Comparison of ENCODE assay signal across 12 cellular contexts in genomic region chr17:14886200-14886739, GRCh38.
DNase-seq lines count a peak whose midpoint lies in the region; ATAC-seq, FAIRE-seq and TF ChIP-seq lines count a peak whose summit lies in the region.
"Had no signal": no experiment of that assay in that cellular context is flagged by ENCODE, and none has a peak within 500 bp of the region (broad histone marks: within the 10 kb centered on the region; RNA-seq: fewer than 3 reads in every experiment).

No MANE protein-coding gene starts in this region.

- FAIRE-seq in HTR-8/SVneo (lab: Jason Lieb, UNC) = peak; percentile 78
- FAIRE-seq in GM12892 (lab: Jason Lieb, UNC) = no peak

- TF ChIP-seq POLR2A in GM12892 (IDR thresholded peaks at IDR 0.05; ENCODE audit: low read depth, low read length) = no peak

- no peak overlapping the region for H3K27ac ChIP-seq in C4-2B
- H3K27ac ChIP-seq: Peyer's patch, upper lobe of left lung had no signal

- DNase-seq in HTR-8/SVneo (ENCODE audit: insufficient read length, low spot score) (peak; percentile 7), iPS DF 19.7 (ENCODE audit: low read depth, low spot score) (peak; percentile 28), DMS114 treated with DMSO at 0.1 percent for 48 hours (lab: John Stamatoyannopoulos, UW; ENCODE audit: unreplicated experiment) (no peak), GM12892 (ENCODE audit: insufficient read length) (no peak)
- DNase-seq in stimulated activated CD4-positive, alpha-beta T cell treated with anti-CD3 and anti-CD28 coated beads, Interleukin-2, amount 100 ng/mL, for 48 hours = no peak
- DNase-seq: caudate nucleus; Peyer's patch; stimulated activated CD4-positive, alpha-beta T cell treated with anti-CD3 and anti-CD28 coated beads, Interleukin-4, amount 100 ng/mL, for 1 hour; upper lobe of left lung had no signal

- no peak for ATAC-seq in HG02623 (IDR thresholded peaks at IDR 0.05; ENCODE audit: unreplicated experiment)

- H3K4me3 ChIP-seq in WI38 (ENCODE audit: low read depth, low read length) = no peak overlapping the region
- H3K4me3 ChIP-seq: Peyer's patch, upper lobe of left lung had no signal

- TF ChIP-seq CTCF in C4-2B (conservative IDR thresholded peaks at IDR 0.05) (peak; percentile 56), WI38 (IDR thresholded peaks at IDR 0.05; ENCODE audit: low read depth, low read length) (peak; percentile 25; the same call in 1 of the 2 replicates)

Comparison
In these comparisons a context has a peak if more than half of its experiments do, and no peak if none do; other contexts are left out.
1. DNase-seq: peak in HTR-8/SVneo (single experiment) and iPS DF 19.7 (single experiment); none in DMS114 treated with DMSO at 0.1 percent for 48 hours (single experiment), GM12892 (single experiment) and stimulated activated CD4-positive, alpha-beta T cell treated with anti-CD3 and anti-CD28 coated beads, Interleukin-2, amount 100 ng/mL, for 48 hours (0 of 2).